34 cellular contexts compared by ENCODE assay signal in genomic region chr5:13215370-13215769, GRCh38.
"Had no signal": no experiment of that assay in that cellular context is flagged by ENCODE, and none has a peak within 500 bp of the region (broad histone marks: within the 10 kb centered on the region; RNA-seq: fewer than 3 reads in every experiment).

No MANE protein-coding gene starts in this region.

- H3K27me3 ChIP-seq: MG63 had no signal

- H3K9ac ChIP-seq: KMS-11 had no signal

- H3K4me2 ChIP-seq: KMS-11 had no signal

- H3K4me3 ChIP-seq: MG63 had no signal

- H3K9me3 ChIP-seq: MG63 had no signal

- H3K36me3 ChIP-seq: MG63 had no signal

- H3K27ac ChIP-seq: KMS-11 had no signal

- DNase-seq: Karpas-422, Kasumi-1, KG1, MG63, MM.1S, MV-4-11, NCI-H1048, NCI-H1092, NCI-H1092 treated with DMSO at 0.1 percent for 48 hours, NCI-H1105, NCI-H1105 treated with DMSO at 0.1 percent for 48 hours, NCI-H1417, NCI-H1417 treated with DMSO at 0.1 percent for 48 hours, NCI-H1436, NCI-H1436 treated with DMSO at 0.1 percent for 48 hours, NCI-H146, NCI-H1694, NCI-H1694 treated with DMSO at 0.1 percent for 48 hours, NCI-H187, NCI-H187 treated with DMSO at 0.1 percent for 48 hours, NCI-H1930, NCI-H2029, NCI-H2029 treated with DMSO at 0.1 percent for 48 hours, NCI-H2081, NCI-H2081 treated with DMSO at 0.1 percent for 48 hours, NCI-H2107, NCI-H2171, NCI-H2171 treated with DMSO at 0.1 percent for 48 hours, NCI-H2227 treated with DMSO at 0.1 percent for 48 hours, NCI-H226, NCI-H345, NCI-H446, NCI-H446 treated with DMSO at 0.1 percent for 48 hours had no signal
